In the genomic region with DNA sequence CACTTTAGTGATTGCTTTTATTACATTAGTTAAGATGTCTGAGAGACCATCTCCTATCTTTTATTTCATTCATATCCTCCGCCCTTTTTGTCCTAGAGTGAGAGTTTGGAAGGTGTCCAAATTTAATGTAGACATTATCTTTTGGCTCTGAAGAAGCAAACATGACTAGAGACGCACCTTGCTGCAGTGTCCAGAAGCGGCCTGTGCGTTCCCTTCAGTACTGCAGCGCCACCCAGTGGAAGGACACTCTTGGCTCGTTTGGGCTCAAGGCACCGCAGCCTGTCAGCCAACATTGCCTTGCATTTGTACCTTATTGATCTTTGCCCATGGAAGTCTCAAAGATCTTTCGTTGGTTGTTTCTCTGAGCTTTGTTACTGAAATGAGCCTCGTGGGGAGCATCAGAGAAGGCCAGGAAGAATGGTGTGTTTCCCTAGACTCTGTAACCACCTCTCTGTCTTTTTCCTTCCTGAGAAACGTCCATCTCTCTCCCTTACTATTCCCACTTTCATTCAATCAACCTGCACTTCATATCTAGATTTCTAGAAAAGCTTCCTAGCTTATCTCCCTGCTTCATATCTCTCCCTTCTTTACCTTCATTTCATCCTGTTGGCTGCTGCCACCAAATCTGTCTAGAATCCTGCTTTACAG, we compare ENCODE assay signal across 8 cellular contexts. TPM values are rescaled to one million over a fixed set of nuclear protein-coding genes. Genes with fewer than 3 reads are reported as not detected.
DNase-seq lines count a peak whose midpoint lies in the region; ATAC-seq and TF ChIP-seq lines count a peak whose summit lies in the region.

No MANE protein-coding gene starts in this region.

- peaks cover 7% of the 10 kb centered on the region for H3K4me1 ChIP-seq in foreskin keratinocyte
- H3K4me1 ChIP-seq in trophoblast cell (ENCODE audit: control insufficient read depth in 1 of 2, insufficient read depth in 2 of 2, low read length in 2 of 2): no peaks in the 10 kb centered on the region
- H3K4me1 ChIP-seq in uterus: no peaks in the 10 kb centered on the region

- H2BK12ac ChIP-seq in trophoblast cell (ENCODE audit: low read length): no peak overlapping the region

- H3K79me2 ChIP-seq in trophoblast cell (ENCODE audit: control insufficient read depth, insufficient read depth, low read length, poor library complexity): no peaks in the 10 kb centered on the region

- H3K79me1 ChIP-seq in trophoblast cell (ENCODE audit: low read length): no peaks in the 10 kb centered on the region

- H4K12ac ChIP-seq in trophoblast cell (ENCODE audit: low read depth, low read length): no peak overlapping the region

- intact Hi-C loops in uterus (cut with DNase I; ENCODE audit: low total_unique reads): no loop called here

- H4K91ac ChIP-seq in trophoblast cell (ENCODE audit: low read depth, low read length): no peak overlapping the region

- no peaks in the 10 kb centered on the region for H3K9me3 ChIP-seq in trophoblast cell (ENCODE audit: insufficient read depth, low read depth, low read length)
- H3K9me3 ChIP-seq in uterus: no peaks in the 10 kb centered on the region

- H3K18ac ChIP-seq in trophoblast cell (ENCODE audit: low read length): no peak overlapping the region

- no peak overlapping the region for H2AK5ac ChIP-seq in trophoblast cell (ENCODE audit: low read length)

- no peak overlapping the region for H2BK120ac ChIP-seq in trophoblast cell (ENCODE audit: insufficient read depth, low read length, poor library complexity)

- in situ Hi-C loops in ACHN (cut with HindIII; ENCODE audit: low pct_ligation_motif_present, low pct_unique_long_range_greater_than_20kb, low sequenced_read_pairs): no loop called here

- H3K4me3 ChIP-seq in trophoblast cell (ENCODE audit: low read depth, low read length): no peak overlapping the region
- no peak overlapping the region for H3K4me3 ChIP-seq in uterus

- no CpG with 5 or more reads among the region's 10 CpGs for WGBS in trophoblast cell (ENCODE audit: extremely low coverage, insufficient coverage, insufficient read length)

- H3K9ac ChIP-seq in trophoblast cell (ENCODE audit: low read length): no peak overlapping the region

- ATAC-seq in foreskin keratinocyte (peak; percentile 81), HG02852 (IDR thresholded peaks at IDR 0.05; ENCODE audit: unreplicated experiment) (no peak)

- no peak overlapping the region for H3K4ac ChIP-seq in trophoblast cell (ENCODE audit: low read depth, low read length)

- no peak overlapping the region for H3K4me2 ChIP-seq in trophoblast cell (ENCODE audit: low read length)

- DNase-seq in ACHN (peak; percentile 74), GM20000 (ENCODE audit: low spot score) (no peak), RKO (ENCODE audit: low spot score) (peak; percentile 59), foreskin keratinocyte (peak in 1 of 2 donors; percentile 16), trophoblast cell (peak; percentile 70 to 84), uterus (peak in 1 of 2 donors; percentile 41)
- peak; percentile 90 for DNase-seq in activated effector memory CD4-positive, alpha-beta T cell treated with anti-CD3 and anti-CD28 coated beads, Interleukin-2, amount 50 U/mL, for 16 hours

- no peak overlapping the region for H2BK5ac ChIP-seq in trophoblast cell (ENCODE audit: low read depth, low read length, poor library complexity)

- peaks cover 22 to 48% of the 10 kb centered on the region in 2 experiments for H3K36me3 ChIP-seq in trophoblast cell (ENCODE audit: control insufficient read depth in 1 of 2, insufficient read depth in 2 of 2, low read length in 2 of 2)
- no peaks in the 10 kb centered on the region for H3K36me3 ChIP-seq in uterus

- no peaks in the 10 kb centered on the region for H3K27me3 ChIP-seq in foreskin keratinocyte
- no peaks in the 10 kb centered on the region for H3K27me3 ChIP-seq in trophoblast cell (ENCODE audit: insufficient read depth, low read length)
- no peaks in the 10 kb centered on the region for H3K27me3 ChIP-seq in uterus

- TF ChIP-seq CTCF in GM20000 (IDR thresholded peaks at IDR 0.05; ENCODE audit: extremely low read depth, missing control alignments): peak; percentile 43
- peak; percentile 78 for TF ChIP-seq CTCF in foreskin keratinocyte (conservative IDR thresholded peaks at IDR 0.05)
- TF ChIP-seq CTCF in uterus (IDR thresholded peaks at IDR 0.05): peak; percentile 33 to 49 (median 42)

- no peak for TF ChIP-seq POLR2A in uterus (IDR thresholded peaks at IDR 0.05)

- H3K27ac ChIP-seq in foreskin keratinocyte (no peak overlapping the region), trophoblast cell (ENCODE audit: low read depth, low read length) (no peak overlapping the region), uterus (no peak overlapping the region)

- no peak overlapping the region for H3K23ac ChIP-seq in trophoblast cell (ENCODE audit: low read length)

- H4K8ac ChIP-seq in trophoblast cell (ENCODE audit: low read depth, low read length): no peak overlapping the region

- no peak overlapping the region for H3K14ac ChIP-seq in trophoblast cell (ENCODE audit: low read length)

- no peak overlapping the region for H2AFZ ChIP-seq in trophoblast cell (ENCODE audit: insufficient read depth, low read length, poor library complexity)

RNA-seq across cellular contexts. Expression of gene CLCN1, which starts 10.4 kb away (rescaled TPM):
- total RNA-seq in foreskin keratinocyte (0.04 TPM in 1 of 2 replicates, not detected in the other), uterus (under 1 TPM in 2 of 4 donors, not detected in 2; 0.21 to 0.30 TPM)
- polyA plus RNA-seq in foreskin keratinocyte: 0.02 TPM in 1 of 2 replicates, not detected in the other
- 0.03 TPM in 2 replicates for polyA plus RNA-seq in trophoblast cell (2013)

RNA-seq across cellular contexts. Expression of gene CASP2, which starts 17.4 kb away (rescaled TPM):
- 21.4 and 23.9 TPM in 2 replicates for total RNA-seq in foreskin keratinocyte
- polyA plus RNA-seq in foreskin keratinocyte: 10.1 and 12.3 TPM in 2 replicates
- polyA plus RNA-seq in trophoblast cell (2013): 23.1 and 23.8 TPM in 2 replicates
- total RNA-seq in uterus: 10 to 100 TPM in 3 of 4 donors, 1 to 10 TPM in 1; 4.1 to 32.2 (median 24.5) TPM

RNA-seq across cellular contexts. Expression of gene TMEM139, which starts 20.8 kb away (rescaled TPM):
- total RNA-seq in foreskin keratinocyte: 6.7 and 7.6 TPM in 2 replicates
- 8.4 and 10.1 TPM in 2 replicates for polyA plus RNA-seq in foreskin keratinocyte
- polyA plus RNA-seq in trophoblast cell (2013): 1.1 and 1.4 TPM in 2 replicates
- total RNA-seq in uterus: 10 to 100 TPM in 1 of 4 donors, 1 to 10 TPM in 1, not detected in 2; 2.2 to 11.1 TPM

RNA-seq across cellular contexts. Expression of gene GSTK1, which starts 42.3 kb away (rescaled TPM):
- total RNA-seq in foreskin keratinocyte: 106 and 107 TPM in 2 replicates
- 141 and 152 TPM in 2 replicates for polyA plus RNA-seq in foreskin keratinocyte
- 130 and 132 TPM in 2 replicates for polyA plus RNA-seq in trophoblast cell (2013)
- 100 to 1,000 TPM in 1 of 4 donors, 10 to 100 TPM in 3; 58.2 to 173 (median 86.9) TPM for total RNA-seq in uterus

RNA-seq across cellular contexts. Expression of gene FAM131B, which starts 57.0 kb away (rescaled TPM):
- total RNA-seq in foreskin keratinocyte (0.18 and 0.20 TPM in 2 replicates), uterus (10 to 100 TPM in 1 of 4 donors, 1 to 10 TPM in 3; 1.2 to 10.6 (median 6.5) TPM)
- polyA plus RNA-seq in foreskin keratinocyte: 0.07 and 0.11 TPM in 2 replicates
- polyA plus RNA-seq in trophoblast cell (2013): 0.22 and 0.28 TPM in 2 replicates
